8 cellular contexts compared by ENCODE assay signal in the genomic region with DNA sequence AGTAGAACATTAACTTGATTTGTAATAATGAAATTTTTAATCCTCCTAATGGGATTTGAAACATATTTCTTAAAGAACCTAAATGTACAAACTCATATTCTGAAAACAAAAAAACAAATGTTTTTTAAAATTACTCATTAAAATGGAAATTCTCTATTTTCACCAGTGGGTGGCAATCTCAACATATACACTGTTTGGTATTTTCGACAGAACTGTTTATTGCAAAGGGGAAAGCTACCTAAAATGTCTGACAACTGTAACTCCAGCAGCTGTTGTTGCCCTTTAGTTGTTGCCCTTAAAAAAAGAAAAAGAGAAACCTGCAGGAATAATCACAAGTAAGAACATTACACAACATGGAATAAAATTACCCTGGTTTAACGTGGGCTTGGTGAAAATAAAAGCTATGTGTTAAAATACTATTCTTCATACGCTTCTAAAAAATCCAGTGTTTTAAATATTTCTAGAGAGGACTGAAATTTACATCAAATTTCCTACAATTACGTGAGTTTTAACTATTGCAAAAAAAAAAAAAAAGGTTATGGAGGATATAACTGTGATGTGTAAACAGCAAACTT. TPM values are rescaled to one million over a fixed set of nuclear protein-coding genes. Genes with fewer than 3 reads are reported as not detected.
A peak's percentile ranks its signal among the peaks of the same experiment; 100 is the strongest.
DNase-seq lines count a peak whose midpoint lies in the region; ATAC-seq and TF ChIP-seq lines count a peak whose summit lies in the region.

No MANE protein-coding gene starts in this region.

- H3K27me3 ChIP-seq in psoas muscle (ENCODE audit: insufficient read depth in 3 of 3, low read length in 2 of 3): no peaks in the 10 kb centered on the region

- intact Hi-C loops in psoas muscle (cut with DNase I): loop anchor here in 1 of 2 donors (5.0 kb wide), 2 partner anchors 208 to 1033 kb away; a partner anchor contains a TSS

- H3K36me3 Mint-ChIP-seq in activated naive CD4-positive, alpha-beta T cell treated with anti-CD3 and anti-CD28 coated beads, Interleukin-2, amount 50 U/mL, for 72 hours: no peaks in the 10 kb centered on the region

- no peaks in the 10 kb centered on the region for H3K36me3 ChIP-seq in psoas muscle (ENCODE audit: insufficient read depth in 1 of 2, low read depth in 1 of 2)

- no peaks in the 10 kb centered on the region for H3K9me3 Mint-ChIP-seq in activated naive CD4-positive, alpha-beta T cell treated with anti-CD3 and anti-CD28 coated beads, Interleukin-2, amount 50 U/mL, for 72 hours

- in situ Hi-C loops in SK-MEL-5 (cut with HindIII; ENCODE audit: low pct_unique_long_range_greater_than_20kb, low sequenced_read_pairs): loop anchor here (10.0 to 25.0 kb wide), 3 partner anchors 162 to 1238 kb away; no protein-coding TSS in a partner anchor

- no peak overlapping the region for H3K4me3 ChIP-seq in fibroblast of pulmonary artery (replicated peaks; ENCODE audit: low read depth, low read length)
- no peak overlapping the region for H3K4me3 ChIP-seq in psoas muscle

- DNase-seq in DMS53 (lab: John Stamatoyannopoulos, UW): peak; percentile 86
- DNase-seq in M059J (ENCODE audit: low read depth): peak; percentile 46
- peak; percentile 78 for DNase-seq in SK-MEL-5 (ENCODE audit: low read depth, low spot score)
- peak; percentile 75 for DNase-seq in fibroblast of pulmonary artery (ENCODE audit: low read depth)
- DNase-seq in psoas muscle: no peak
- DNase-seq in activated naive CD4-positive, alpha-beta T cell treated with anti-CD3 and anti-CD28 coated beads, Interleukin-2, amount 50 U/mL, for 72 hours (ENCODE audit: low spot score in 2 of 2): no peak
- no peak for DNase-seq in NCI-H187 (lab: John Stamatoyannopoulos, UW)

- peak; percentile 60 for TF ChIP-seq CTCF in fibroblast of pulmonary artery (IDR thresholded peaks at IDR 0.05; ENCODE audit: low read length, missing control alignments)
- peak; percentile 67 for TF ChIP-seq CTCF in psoas muscle (IDR thresholded peaks at IDR 0.05)

- H3K4me1 ChIP-seq in psoas muscle: peaks cover 3% of the 10 kb centered on the region

- H3K27ac ChIP-seq in psoas muscle: no peak overlapping the region

- no peak overlapping the region for H3K27ac Mint-ChIP-seq in activated naive CD4-positive, alpha-beta T cell treated with anti-CD3 and anti-CD28 coated beads, Interleukin-2, amount 50 U/mL, for 72 hours

- ATAC-seq in GM21447 (IDR thresholded peaks at IDR 0.05; ENCODE audit: unreplicated experiment) (peak; percentile 74), psoas muscle (peak in 1 of 4 donors; percentile 65)
- no peak for ATAC-seq in activated naive CD4-positive, alpha-beta T cell treated with anti-CD3 and anti-CD28 coated beads, Interleukin-2, amount 50 U/mL, for 72 hours

- WGBS in psoas muscle, 3 donors: 39 to 44% (median 40%) methylated on average over 4 of the region's 4 CpGs

- no peaks in the 10 kb centered on the region for H3K9me3 ChIP-seq in psoas muscle

RNA-seq across cellular contexts. Expression of a gene that starts 54.5 kb away (rescaled TPM):
- 587 and 961 TPM in 2 replicates for total RNA-seq in M059J (2014; rRNA removed; shearing (Covaris generic))
- total RNA-seq in SK-MEL-5 (2014; rRNA removed; shearing (Covaris generic)): 0.05 TPM in 2 replicates
- 0.02 TPM in 1 of 2 replicates, not detected in the other for polyA plus RNA-seq in SK-MEL-5 (2015; cell fraction: cytosol; rRNA removed)
- not detected in 2 replicates for polyA plus RNA-seq in SK-MEL-5 (2015; cell fraction: nucleus; rRNA removed)
- 10 to 100 TPM; 24.5 to 85.0 (median 36.3) TPM for total RNA-seq in psoas muscle
- 10 to 100 TPM; 10.8 to 21.0 (median 14.2) TPM for polyA plus RNA-seq in psoas muscle
- not detected for total RNA-seq in activated naive CD4-positive, alpha-beta T cell treated with anti-CD3 and anti-CD28 coated beads, Interleukin-2, amount 50 U/mL, for 72 hours

Comparison
In these comparisons a context has a peak if more than half of its experiments do, and no peak if none do; other contexts are left out.
1. DNase-seq: peak in DMS53 (single experiment), M059J (single experiment), SK-MEL-5 (single experiment) and fibroblast of pulmonary artery (single experiment); none in psoas muscle (0 of 2), activated naive CD4-positive, alpha-beta T cell treated with anti-CD3 and anti-CD28 coated beads, Interleukin-2, amount 50 U/mL, for 72 hours (0 of 2) and NCI-H187 (0 of 2).
2. RNA of a gene that starts 54.5 kb away (total RNA-seq): 587 to 961 TPM in M059J and 24.5 to 85.0 TPM in psoas muscle; not detected in activated naive CD4-positive, alpha-beta T cell treated with anti-CD3 and anti-CD28 coated beads, Interleukin-2, amount 50 U/mL, for 72 hours and 0.05 TPM in SK-MEL-5; every median in the first group is over 10 times any median in the second.